10 cellular contexts compared by ENCODE assay signal in genomic region chrX:120514236-120514635, GRCh38. TPM values are rescaled to one million over a fixed set of nuclear protein-coding genes. Genes with fewer than 3 reads are reported as not detected.
DNase-seq lines count a peak whose midpoint lies in the region; ATAC-seq and TF ChIP-seq lines count a peak whose summit lies in the region.
"Had no signal": no experiment of that assay in that cellular context is flagged by ENCODE, and none has a peak within 500 bp of the region (broad histone marks: within the 10 kb centered on the region; RNA-seq: fewer than 3 reads in every experiment).

No MANE protein-coding gene starts in this region.

- DNase-seq in AG04450 (ENCODE audit: low read depth, low spot score) (no peak), PC-3 (peak; percentile 64), fibroblast of the conjunctiva (ENCODE audit: low read depth) (peak; percentile 1), NCI-H1930 (lab: John Stamatoyannopoulos, UW) (no peak), cortex of kidney (lab: John Stamatoyannopoulos, UW) (no peak)
- DNase-seq in stimulated activated naive CD4-positive, alpha-beta T cell treated with Interleukin-2 at 50 U/mL for 16 hours (lab: John Stamatoyannopoulos, UW) = no peak
- no peak for DNase-seq in activated naive CD4-positive, alpha-beta T cell treated with Interleukin-2 at 50 U/mL for 16 hours
- DNase-seq: NCI-H2081 treated with DMSO at 0.1 percent for 48 hours, uterus had no signal

- no TSS peak for BruUV-seq in PC-3 (replicated peaks; lab: Mats Ljungman, UMichigan)

- no peaks in the 10 kb centered on the region for H3K36me3 ChIP-seq in PC-3 (ENCODE audit: low read depth, low read length)
- H3K36me3 ChIP-seq: uterus had no signal

- no peaks in the 10 kb centered on the region for H3K9me3 ChIP-seq in AG04450 (ENCODE audit: control insufficient read depth, insufficient read depth, low read length)
- H3K9me3 ChIP-seq in PC-3 (ENCODE audit: low read length) = no peaks in the 10 kb centered on the region
- H3K9me3 ChIP-seq: uterus had no signal

- H3K9me2 ChIP-seq in PC-3 (replicated peaks; ENCODE audit: low read length) = no peaks in the 10 kb centered on the region

- no peaks in the 10 kb centered on the region for H3F3A ChIP-seq in PC-3 (ENCODE audit: low read length, unreplicated experiment)

- intact Hi-C loops in PC-3 (cut with micrococcal nuclease) = loop anchor here (5.0 kb wide), 3 partner anchors 48 to 253 kb away; partner anchors contain the start of genes CUL4B and MCTS1

- CTCF ChIA-PET in AG04450 (lab: Charles Lee) (interaction anchor here (0.7 to 1.1 kb wide), 6 partner anchors 113 to 276 kb away, joined by 3 to 8 read pairs (median 4); no protein-coding TSS in a partner anchor), PC-3 (lab: Charles Lee) (no interaction called here)

- no peak overlapping the region for H3K4me3 ChIP-seq in AG04450 (ENCODE audit: low read depth, low read length)
- H3K4me3 ChIP-seq in PC-3 (ENCODE audit: low read length) = no peak overlapping the region
- H3K4me3 ChIP-seq: uterus had no signal

- H3K4me1 ChIP-seq in PC-3 (ENCODE audit: insufficient read depth, low read length) = peaks cover 17% of the 10 kb centered on the region
- H3K4me1 ChIP-seq: uterus had no signal

- H3K27me3 ChIP-seq in AG04450 (ENCODE audit: control insufficient read depth, insufficient read depth, low read length) (no peaks in the 10 kb centered on the region), PC-3 (ENCODE audit: low read length) (no peaks in the 10 kb centered on the region)
- H3K27me3 ChIP-seq: uterus had no signal

- TF ChIP-seq CTCF in AG04450 (IDR thresholded peaks at IDR 0.05; ENCODE audit: low read depth, low read length) (peak; percentile 37), GM12872 (IDR thresholded peaks at IDR 0.05; ENCODE audit: insufficient read depth, low read depth, low read length) (peak; percentile 34; the same call in 1 of the 3 replicates), PC-3 (conservative IDR thresholded peaks at IDR 0.05; ENCODE audit: low read depth, low read length) (peak; percentile 76)

- POLR2A ChIA-PET in AG04450 (lab: Yijun Ruan, JAX) = no interaction called here
- POLR2A ChIA-PET in PC-3 (lab: Charles Lee; ENCODE audit: unreplicated experiment) = interaction anchor here (0.5 to 0.6 kb wide), 2 partner anchors 15 to 47 kb away, joined by 4 to 8 read pairs; no protein-coding TSS in a partner anchor

- H3K27ac ChIP-seq in AG04450 (ENCODE audit: low read depth, low read length) (no peak overlapping the region), PC-3 (ENCODE audit: low read length) (no peak overlapping the region)
- H3K27ac ChIP-seq: uterus had no signal

- H3K79me2 ChIP-seq in PC-3 (ENCODE audit: low read length) = no peaks in the 10 kb centered on the region

- peak; percentile 84 for ATAC-seq in PC-3

- no peak overlapping the region for H3K9ac ChIP-seq in PC-3 (ENCODE audit: low read length)

- H4K20me1 ChIP-seq in PC-3 (ENCODE audit: low read length) = no peaks in the 10 kb centered on the region

- H3K4me2 ChIP-seq in PC-3 (ENCODE audit: low read length) = peak overlapping the region; percentile 50; the same call in 1 of the 2 replicates

- H2AFZ ChIP-seq in PC-3 (ENCODE audit: low read length) = no peak overlapping the region

RNA-seq across cellular contexts. Expression of gene LAMP2, which starts 45.1 kb away (rescaled TPM):
- 131 and 155 TPM in 2 replicates for polyA plus RNA-seq in AG04450 (2011; rRNA removed)
- 51.9 and 96.5 TPM in 2 replicates for polyA minus RNA-seq in AG04450 (2011; rRNA and poly(A)+ RNA removed)
- total RNA-seq in PC-3 (2014; rRNA removed) = 51.5 and 53.8 TPM in 2 replicates

RNA-seq across cellular contexts. Expression of gene CUL4B, which starts 46.5 kb away (rescaled TPM):
- 46.3 and 64.5 TPM in 2 replicates for polyA plus RNA-seq in AG04450 (2011; rRNA removed)
- 103 and 124 TPM in 2 replicates for polyA minus RNA-seq in AG04450 (2011; rRNA and poly(A)+ RNA removed)
- 38.1 and 47.6 TPM in 2 replicates for total RNA-seq in PC-3 (2014; rRNA removed)

Comparison
In these comparisons a context has a peak if more than half of its experiments do, and no peak if none do; other contexts are left out.
1. DNase-seq: peak in PC-3 (single experiment) and fibroblast of the conjunctiva (single experiment); none in AG04450 (single experiment), stimulated activated naive CD4-positive, alpha-beta T cell treated with Interleukin-2 at 50 U/mL for 16 hours (single experiment), NCI-H1930 (0 of 2), activated naive CD4-positive, alpha-beta T cell treated with Interleukin-2 at 50 U/mL for 16 hours (single experiment) and cortex of kidney (single experiment).
2. Peak in every context shown above with its lines, with median percentiles within 50 percentile points of each other: CTCF ChIP-seq.